8 cellular contexts compared by ENCODE assay signal in the genomic region with DNA sequence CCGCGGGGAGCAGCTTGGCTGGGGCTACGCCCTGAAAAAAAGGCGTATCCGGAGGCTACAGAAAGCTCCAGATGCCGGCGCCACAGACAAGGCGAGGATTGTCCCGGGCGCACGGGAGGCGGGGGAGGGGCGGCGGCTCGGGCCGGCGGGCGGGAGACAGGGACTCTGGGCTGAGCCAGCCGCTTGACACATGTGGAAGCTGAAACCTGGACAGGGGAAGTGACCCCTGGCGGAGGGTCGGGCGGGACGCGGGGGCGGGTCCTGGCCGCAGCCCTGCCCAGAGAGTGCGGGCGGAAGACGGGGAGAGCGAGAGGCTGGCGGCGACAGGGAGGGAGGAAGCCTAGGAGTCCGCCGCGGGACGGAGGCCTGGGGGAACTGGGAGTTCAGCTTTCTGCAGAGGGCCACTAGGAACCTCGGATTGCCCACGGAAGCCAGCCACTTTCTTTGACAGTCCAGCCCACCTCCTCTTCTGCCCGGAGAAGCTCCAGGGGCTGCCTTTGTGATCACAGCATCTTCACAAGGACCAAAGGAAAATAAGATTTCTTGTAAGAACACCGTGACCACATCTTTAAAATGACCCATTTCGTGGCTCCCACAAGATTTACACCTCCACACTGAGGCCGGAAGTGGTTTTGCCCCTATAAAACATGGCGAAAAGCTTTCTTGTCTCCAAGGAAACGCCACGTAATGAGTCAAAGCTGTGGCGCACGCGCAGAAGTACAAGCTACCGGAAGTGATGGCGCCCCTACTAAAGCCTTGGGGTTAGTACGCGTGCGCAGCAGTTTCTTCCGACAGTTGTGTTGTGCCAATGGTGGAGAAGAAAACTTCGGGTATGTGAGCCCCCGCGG. TPM values are rescaled to one million over a fixed set of nuclear protein-coding genes. Genes with fewer than 3 reads are reported as not detected.
A peak's percentile ranks its signal among the peaks of the same experiment; 100 is the strongest.
DNase-seq lines count a peak whose midpoint lies in the region; ATAC-seq and TF ChIP-seq lines count a peak whose summit lies in the region.

Gene PLOD3, minus strand, starts transcription at position 194 of the 848 bp plus-strand sequence. CDS start 307 bp downstream, outside the sequence.
Gene ZNHIT1, plus strand, starts transcription at position 778 of the 848 bp plus-strand sequence. Its CDS starts 31 bp downstream, at position 809.

- peaks cover 2% of the 10 kb centered on the region for H3K36me3 Mint-ChIP-seq in WTC11

- H3K4me2 ChIP-seq in smooth muscle cell = peak within 1 kb of the TSS; percentile 98

- H3F3A ChIP-seq in smooth muscle cell (ENCODE audit: low read depth) = no peaks in the 10 kb centered on the region

- no peaks in the 10 kb centered on the region for H3K27me3 Mint-ChIP-seq in WTC11 (ENCODE audit: low read depth)

- DNase-seq in AG04450 (ENCODE audit: low read depth, low spot score) = peak; percentile 95
- peak; percentile 94 for DNase-seq in NCI-H226
- DNase-seq in WTC11 (ENCODE audit: low spot score) = peak; percentile 96
- DNase-seq in cardiac fibroblast (ENCODE audit: low read depth in 2 of 2) = peak; percentile 98 to 99
- peak; percentile 99 for DNase-seq in iPS-NIHi7 (ENCODE audit: extremely low spot score)
- DNase-seq in smooth muscle cell (lab: John Stamatoyannopoulos, UW; ENCODE audit: unreplicated experiment) = peak; percentile 79

- no peaks in the 10 kb centered on the region for H3K27me3 ChIP-seq in AG04450 (ENCODE audit: control insufficient read depth, insufficient read depth, low read length)
- no peaks in the 10 kb centered on the region for H3K27me3 ChIP-seq in smooth muscle cell (ENCODE audit: low read depth)

- H3K9me3 ChIP-seq in AG04450 (ENCODE audit: control insufficient read depth, insufficient read depth, low read length) (no peaks in the 10 kb centered on the region; the same call in 1 of the 2 replicates), smooth muscle cell (replicated peaks; ENCODE audit: low read depth) (no peaks in the 10 kb centered on the region)

- H3K79me2 ChIP-seq in smooth muscle cell (ENCODE audit: low read depth) = peaks cover 57% of the 10 kb centered on the region

- peaks cover 31% of the 10 kb centered on the region for H4K20me1 ChIP-seq in smooth muscle cell (ENCODE audit: low read depth)

- under 1% methylated on average over 39 of the region's 57 CpGs for WGBS in smooth muscle cell (ENCODE audit: low lambda C conversion rate)

- H3K4me1 ChIP-seq in smooth muscle cell (ENCODE audit: low read depth) = peaks cover 10% of the 10 kb centered on the region

- H3K9ac ChIP-seq in smooth muscle cell (ENCODE audit: low read depth) = peak within 1 kb of the TSS; percentile 94

- peak within 1 kb of the TSS; percentile 90 for H3K27ac Mint-ChIP-seq in WTC11

- H3K9me3 Mint-ChIP-seq in WTC11 = no peaks in the 10 kb centered on the region

- ATAC-seq in GM18909 (IDR thresholded peaks at IDR 0.05; ENCODE audit: poor library complexity, unreplicated experiment) = peak; percentile 69
- ATAC-seq in HG03175 (IDR thresholded peaks at IDR 0.05; ENCODE audit: unreplicated experiment) = peak; percentile 64
- ATAC-seq in WTC11 = peak; percentile 84

- H3K27ac ChIP-seq in AG04450 (ENCODE audit: low read depth, low read length) (peak within 1 kb of the TSS; percentile 96), smooth muscle cell (ENCODE audit: low read depth) (peak within 1 kb of the TSS; percentile 98)

- peaks cover 27% of the 10 kb centered on the region for H3K4me1 Mint-ChIP-seq in WTC11

- H2AFZ ChIP-seq in smooth muscle cell (ENCODE audit: low read depth) = peak within 1 kb of the TSS; percentile 86

- TF ChIP-seq CTCF in AG04450 (IDR thresholded peaks at IDR 0.05; ENCODE audit: low read depth, low read length) (0 out of 2 replicates have a peak, but pooled peaks have one; percentile 11), WTC11 (IDR thresholded peaks at IDR 0.05) (no peak), cardiac fibroblast (IDR thresholded peaks at IDR 0.05; ENCODE audit: low read depth, low read length) (no peak), smooth muscle cell (IDR thresholded peaks at IDR 0.05; ENCODE audit: borderline replicate concordance, insufficient read depth, poor library complexity, severe bottlenecking) (peak; percentile 20)

- H3K4me3 Mint-ChIP-seq in WTC11 = peak within 1 kb of the TSS; percentile 98

- H3K36me3 ChIP-seq in smooth muscle cell (ENCODE audit: low read depth) = no peaks in the 10 kb centered on the region

- POLR2A ChIA-PET in AG04450 (lab: Yijun Ruan, JAX) = interaction anchor here (0.6 to 2.5 kb wide), 16 partner anchors 16 to 453 kb away, joined by 3 to 13 read pairs (median 4); partner anchors contain the start of genes IFT22, SERPINE1, SRRT and TRIM56
- POLR2A ChIA-PET in WTC11 (lab: Charles Lee) = interaction anchor here (0.5 to 1.6 kb wide), 16 partner anchors 11 to 331 kb away, joined by 3 to 7 read pairs (median 4); partner anchors contain the start of gene MOGAT3

- H3K4me3 ChIP-seq in AG04450 (ENCODE audit: low read depth, low read length) (peak within 1 kb of the TSS; percentile 92), cardiac fibroblast (replicated peaks in 1 of 2; ENCODE audit: low read depth in 2 of 2, low read length in 2 of 2) (peak within 1 kb of the TSS; percentile 79 to 87), smooth muscle cell (peak within 1 kb of the TSS; percentile 74)

- CTCF ChIA-PET in AG04450 (lab: Charles Lee) (interaction anchor here (0.7 to 2.3 kb wide), 14 partner anchors 10 to 327 kb away, joined by 3 to 26 read pairs (median 4); partner anchors contain the start of gene FIS1), WTC11 (lab: Charles Lee) (interaction anchor here (0.5 to 3.6 kb wide), 38 partner anchors 9 to 323 kb away, joined by 3 to 64 read pairs (median 6); partner anchors contain the start of genes AP1S1, CLDN15, COL26A1 and FIS1)

TF ChIP-seq in WTC11, 78 proteins besides CTCF, POLR2A, EP300 and RAD21 (continues in another document):
- TF ChIP-seq FOXK1 (CRISPR knock-in tag; IDR thresholded peaks at IDR 0.05) = peak; percentile 22; the same call in 1 of the 2 replicates
- TF ChIP-seq NR2C2 (CRISPR knock-in tag; IDR thresholded peaks at IDR 0.05) = no peak
- peak; percentile 37; the same call in 1 of the 2 replicates for TF ChIP-seq ZNF281 (CRISPR knock-in tag; IDR thresholded peaks at IDR 0.05)
- TF ChIP-seq TP53 (CRISPR knock-in tag; IDR thresholded peaks at IDR 0.05) = no peak
- peak; percentile 13; the same call in 1 of the 2 replicates for TF ChIP-seq GABPB1 (CRISPR knock-in tag; IDR thresholded peaks at IDR 0.05)
- TF ChIP-seq, protein P1, sequence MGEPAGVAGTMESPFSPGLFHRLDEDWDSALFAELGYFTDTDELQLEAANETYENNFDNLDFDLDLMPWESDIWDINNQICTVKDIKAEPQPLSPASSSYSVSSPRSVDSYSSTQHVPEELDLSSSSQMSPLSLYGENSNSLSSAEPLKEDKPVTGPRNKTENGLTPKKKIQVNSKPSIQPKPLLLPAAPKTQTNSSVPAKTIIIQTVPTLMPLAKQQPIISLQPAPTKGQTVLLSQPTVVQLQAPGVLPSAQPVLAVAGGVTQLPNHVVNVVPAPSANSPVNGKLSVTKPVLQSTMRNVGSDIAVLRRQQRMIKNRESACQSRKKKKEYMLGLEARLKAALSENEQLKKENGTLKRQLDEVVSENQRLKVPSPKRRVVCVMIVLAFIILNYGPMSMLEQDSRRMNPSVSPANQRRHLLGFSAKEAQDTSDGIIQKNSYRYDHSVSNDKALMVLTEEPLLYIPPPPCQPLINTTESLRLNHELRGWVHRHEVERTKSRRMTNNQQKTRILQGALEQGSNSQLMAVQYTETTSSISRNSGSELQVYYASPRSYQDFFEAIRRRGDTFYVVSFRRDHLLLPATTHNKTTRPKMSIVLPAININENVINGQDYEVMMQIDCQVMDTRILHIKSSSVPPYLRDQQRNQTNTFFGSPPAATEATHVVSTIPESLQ (CRISPR knock-in tag; IDR thresholded peaks at IDR 0.05) = no peak
- 0 out of 2 replicates have a peak, but pooled peaks have one; percentile 5 for TF ChIP-seq EMX1 (CRISPR knock-in tag; IDR thresholded peaks at IDR 0.05)
- no peak; the same call in 1 of the 2 replicates for TF ChIP-seq MAX (CRISPR knock-in tag; IDR thresholded peaks at IDR 0.05)
- TF ChIP-seq ESRRA (CRISPR knock-in tag; IDR thresholded peaks at IDR 0.05; ENCODE audit: borderline replicate concordance) = no peak
- 0 out of 2 replicates have a peak, but pooled peaks have one; percentile 17 for TF ChIP-seq ETV6 (CRISPR knock-in tag; IDR thresholded peaks at IDR 0.05)
- no peak for TF ChIP-seq NR1H2 (CRISPR knock-in tag; IDR thresholded peaks at IDR 0.05)

RNA-seq across cellular contexts. Expression of gene PLOD3, which starts in this region (rescaled TPM):
- 60.6 and 86.9 TPM in 2 replicates for polyA plus RNA-seq in AG04450 (2011; rRNA removed)
- 57.3 and 84.1 TPM in 2 replicates for polyA minus RNA-seq in AG04450 (2011; rRNA and poly(A)+ RNA removed)
- 45.3 to 48.3 TPM (median 48.1 TPM) in 3 replicates for total RNA-seq in WTC11 (2021)
- 58.4 and 63.5 TPM in 2 replicates for total RNA-seq in smooth muscle cell
- polyA plus RNA-seq in smooth muscle cell = 150 and 168 TPM in 2 replicates

RNA-seq across cellular contexts. Expression of gene ZNHIT1, which starts in this region (rescaled TPM):
- 36.0 and 46.2 TPM in 2 replicates for polyA plus RNA-seq in AG04450 (2011; rRNA removed)
- polyA minus RNA-seq in AG04450 (2011; rRNA and poly(A)+ RNA removed) = 27.6 and 30.3 TPM in 2 replicates
- 61.9 to 63.9 TPM (median 62.8 TPM) in 3 replicates for total RNA-seq in WTC11 (2021)
- total RNA-seq in smooth muscle cell = 100 and 102 TPM in 2 replicates
- polyA plus RNA-seq in smooth muscle cell = 116 and 123 TPM in 2 replicates

Comparison
In these comparisons a context has a peak if more than half of its experiments do, and no peak if none do; other contexts are left out.
1. Peak in every context shown above with its lines: DNase-seq, ATAC-seq, H3K4me3 ChIP-seq and H3K27ac ChIP-seq.
2. CTCF ChIP-seq: peak in AG04450 (single experiment) and smooth muscle cell (single experiment); none in WTC11 (single experiment) and cardiac fibroblast (single experiment).